ENCODE assay signal across 9 cellular contexts in genomic region chr18:62324355-62324828, GRCh38. TPM values are rescaled to one million over a fixed set of nuclear protein-coding genes. Genes with fewer than 3 reads are reported as not detected.
DNase-seq lines count a peak whose midpoint lies in the region; ATAC-seq and TF ChIP-seq lines count a peak whose summit lies in the region.
"Had no signal": no experiment of that assay in that cellular context is flagged by ENCODE, and none has a peak within 500 bp of the region (broad histone marks: within the 10 kb centered on the region; RNA-seq: fewer than 3 reads in every experiment).

No MANE protein-coding gene starts in this region.

- H3K4me1 ChIP-seq in iPS-20b (ENCODE audit: insufficient read depth, low read length) (peaks cover 40% of the 10 kb centered on the region; the same call in 1 of the 2 replicates), tibial artery (peaks cover 0 to 32% (median 18%) of the 10 kb centered on the region in 4 donors)
- H3K4me1 ChIP-seq: BE2C had no signal

- DNase-seq in activated T-cell treated with anti-CD3 and anti-CD28 coated beads, Interleukin-2, amount 50 U/mL, for 72 hours, result no peak
- DNase-seq in activated T-cell treated with anti-CD3 and anti-CD28 coated beads, Interleukin-2, amount 50 U/mL, for 1 hour, result no peak
- DNase-seq in tibial artery (no peak), HPDE6-E6E7 (ENCODE audit: extremely low spot score) (no peak), NCI-H526 treated with DMSO at 0.1 percent for 48 hours (lab: John Stamatoyannopoulos, UW) (no peak)
- no peak for DNase-seq in stimulated activated CD4-positive, alpha-beta T cell treated with anti-CD3 and anti-CD28 coated beads, Interleukin-12 subunit alpha, Interleukin-12 subunit beta, amount 100 ng/mL, for 4 hours
- DNase-seq: BE2C had no signal

- ATAC-seq in activated T-cell treated with anti-CD3 and anti-CD28 coated beads, Interleukin-2, amount 50 U/mL, for 72 hours (replicated peaks in 1 of 2), result no peak

- intact Hi-C loops in tibial artery (cut with DNase I; ENCODE audit: low total_unique reads), result loop anchor here (5.0 kb wide), 1 partner anchor 258 kb away; no protein-coding TSS in a partner anchor

- H3K36me3 Mint-ChIP-seq in activated T-cell treated with anti-CD3 and anti-CD28 coated beads, Interleukin-2, amount 50 U/mL, for 72 hours (ENCODE audit: insufficient read depth in 2 of 2), result peaks cover 0 to 3% of the 10 kb centered on the region in 2 donors

- H3K4me1 Mint-ChIP-seq in activated T-cell treated with anti-CD3 and anti-CD28 coated beads, Interleukin-2, amount 50 U/mL, for 72 hours (ENCODE audit: low read depth), result peaks cover 50% of the 10 kb centered on the region

- H3K9me3 ChIP-seq in iPS-20b (ENCODE audit: insufficient read depth, low read depth, low read length) (no peaks in the 10 kb centered on the region), tibial artery (no peaks in the 10 kb centered on the region)
- H3K9me3 ChIP-seq: BE2C had no signal

- H3K27ac Mint-ChIP-seq in activated T-cell treated with anti-CD3 and anti-CD28 coated beads, Interleukin-2, amount 50 U/mL, for 72 hours, result peak overlapping the region; percentile 83

- TF ChIP-seq CTCF in VCaP (conservative IDR thresholded peaks at IDR 0.05), result no peak
- no peak for TF ChIP-seq CTCF in tibial artery (IDR thresholded peaks at IDR 0.05)

- H3K4me3 Mint-ChIP-seq in activated T-cell treated with anti-CD3 and anti-CD28 coated beads, Interleukin-2, amount 50 U/mL, for 72 hours, result peak overlapping the region; percentile 83 to 85

- H3K9me3 Mint-ChIP-seq in activated T-cell treated with anti-CD3 and anti-CD28 coated beads, Interleukin-2, amount 50 U/mL, for 72 hours, result no peaks in the 10 kb centered on the region

- H3K27me3 ChIP-seq in iPS-20b (ENCODE audit: insufficient read depth, low read length), result peaks cover 75% of the 10 kb centered on the region
- peaks cover 0 to 52% of the 10 kb centered on the region in 2 donors for H3K27me3 ChIP-seq in tibial artery

- H3K36me3 ChIP-seq in iPS-20b (ENCODE audit: insufficient read depth, low read depth, low read length) (no peaks in the 10 kb centered on the region), tibial artery (no peaks in the 10 kb centered on the region)
- H3K36me3 ChIP-seq: BE2C had no signal

- peak overlapping the region; percentile 63 for H3K4me3 ChIP-seq in iPS-20b (ENCODE audit: low read length)
- H3K4me3 ChIP-seq in tibial artery, result peak overlapping the region; percentile 47 to 48

- peaks cover 59% of the 10 kb centered on the region for H3K27me3 Mint-ChIP-seq in activated T-cell treated with anti-CD3 and anti-CD28 coated beads, Interleukin-2, amount 50 U/mL, for 72 hours (ENCODE audit: low read depth)

- peak overlapping the region; percentile 62; the same call in 1 of the 2 replicates for H3K27ac ChIP-seq in VCaP
- no peak overlapping the region for H3K27ac ChIP-seq in iPS-20b (ENCODE audit: low read length)
- H3K27ac ChIP-seq in tibial artery, result no peak overlapping the region

- peak overlapping the region; percentile 49; the same call in 1 of the 2 replicates for H3K9ac ChIP-seq in iPS-20b (ENCODE audit: low read depth, low read length)

RNA-seq across cellular contexts. Expression of gene TNFRSF11A, which starts 0.7 kb away (rescaled TPM):
- total RNA-seq in activated T-cell treated with anti-CD3 and anti-CD28 coated beads, Interleukin-2, amount 50 U/mL, for 72 hours, result 10 to 100 TPM in 1 of 2 donors, 1 to 10 TPM in 1; 5.4 to 13.7 TPM
